In genomic region chr13:77390391-77390790, GRCh38 we compare ENCODE assay signal across 26 cellular contexts.
DNase-seq lines count a peak whose midpoint lies in the region; ATAC-seq and TF ChIP-seq lines count a peak whose summit lies in the region.
"Had no signal": no experiment of that assay in that cellular context is flagged by ENCODE, and none has a peak within 500 bp of the region (broad histone marks: within the 10 kb centered on the region; RNA-seq: fewer than 3 reads in every experiment).

No MANE protein-coding gene starts in this region.

- H3K9me3 ChIP-seq in heart left ventricle, result peaks cover 0 to 7% (median 0%) of the 10 kb centered on the region in 12 donors
- no peaks in the 10 kb centered on the region for H3K9me3 ChIP-seq in adipocyte (ENCODE audit: control insufficient read depth, low read length)
- no peaks in the 10 kb centered on the region for H3K9me3 ChIP-seq in psoas muscle
- H3K9me3 ChIP-seq: adrenal gland, BE2C, lower lobe of right lung, mucosa of descending colon, right lobe of liver, upper lobe of left lung had no signal

- DNase-seq in Right ventricle myocardium inferior (ENCODE audit: missing footprints), result no peak
- no peak for DNase-seq in heart left ventricle
- DNase-seq in adipocyte (ENCODE audit: low read depth), result no peak
- DNase-seq in psoas muscle, result peak in 1 of 2 donors; percentile 18
- no peak for DNase-seq in activated CD4-positive, alpha-beta T cell treated with anti-CD3 and anti-CD28 coated beads, Interleukin-2, amount 50 U/mL, for 48 hours
- no peak for DNase-seq in brain microvascular endothelial cell
- no peak for DNase-seq in amygdala (lab: John Stamatoyannopoulos, UW)
- DNase-seq: activated CD4-positive, alpha-beta T cell treated with anti-CD3 and anti-CD28 coated beads for 36 hours; activated CD8-positive, alpha-beta memory T cell treated with anti-CD3 and anti-CD28 coated beads for 24 hours; activated naive CD4-positive, alpha-beta T cell; activated T-cell treated with anti-CD3 and anti-CD28 coated beads, Interleukin-2, amount 50 U/mL, for 4 hours; adrenal gland; BE2C; DMS53; effector memory CD8-positive, alpha-beta T cell; GDM1; Karpas-422; lower lobe of right lung; mucosa of descending colon; NCI-H1092 treated with DMSO at 0.1 percent for 48 hours; NCI-H2029; NCI-H345; right lobe of liver; upper lobe of left lung had no signal

- H3K9ac ChIP-seq in adipocyte (ENCODE audit: low read length), result peak overlapping the region; percentile 78

- H3K4me3 ChIP-seq in heart left ventricle (no peak overlapping the region), adipocyte (ENCODE audit: low read length) (peak overlapping the region; percentile 57), psoas muscle (no peak overlapping the region), brain microvascular endothelial cell (ENCODE audit: low read depth, low read length) (no peak overlapping the region)
- H3K4me3 ChIP-seq: adrenal gland, coronary artery, lower lobe of right lung, mucosa of descending colon, right lobe of liver, upper lobe of left lung had no signal

- H3K36me3 ChIP-seq in heart left ventricle (no peaks in the 10 kb centered on the region), adipocyte (ENCODE audit: control insufficient read depth, insufficient read depth, low read length, severe bottlenecking) (no peaks in the 10 kb centered on the region), psoas muscle (ENCODE audit: insufficient read depth in 1 of 2, low read depth in 1 of 2) (no peaks in the 10 kb centered on the region), brain microvascular endothelial cell (replicated peaks) (no peaks in the 10 kb centered on the region)
- H3K36me3 ChIP-seq: adrenal gland, BE2C, lower lobe of right lung, right lobe of liver, upper lobe of left lung had no signal

- H3K4me1 ChIP-seq in heart left ventricle (peaks cover 0 to 18% (median 0%) of the 10 kb centered on the region in 12 donors), adipocyte (ENCODE audit: control insufficient read depth, insufficient read depth, low read length) (peaks cover 57% of the 10 kb centered on the region), psoas muscle (no peaks in the 10 kb centered on the region)
- H3K4me1 ChIP-seq: adrenal gland, BE2C, lower lobe of right lung, right lobe of liver, upper lobe of left lung had no signal

- ATAC-seq in Right ventricle myocardium inferior, result peak; percentile 24
- no peak for ATAC-seq in heart left ventricle
- ATAC-seq in psoas muscle, result peak in 3 of 4 donors; percentile 31 to 59 (median 53)
- ATAC-seq in GM21423 (IDR thresholded peaks at IDR 0.05; ENCODE audit: unreplicated experiment), result no peak
- ATAC-seq: effector memory CD8-positive, alpha-beta T cell; lower lobe of right lung; mucosa of descending colon; right lobe of liver had no signal

- H3K27me3 ChIP-seq in heart left ventricle (no peaks in the 10 kb centered on the region), adipocyte (replicated peaks; ENCODE audit: control insufficient read depth, insufficient read depth, low read length) (no peaks in the 10 kb centered on the region), psoas muscle (ENCODE audit: insufficient read depth in 3 of 3, low read length in 2 of 3) (no peaks in the 10 kb centered on the region), brain microvascular endothelial cell (replicated peaks) (no peaks in the 10 kb centered on the region)
- H3K27me3 ChIP-seq: adrenal gland, right lobe of liver, upper lobe of left lung had no signal

- H3K27ac ChIP-seq in heart left ventricle (no peak overlapping the region), psoas muscle (no peak overlapping the region), brain microvascular endothelial cell (no peak overlapping the region)
- H3K27ac ChIP-seq: adrenal gland, coronary artery, lower lobe of right lung, right lobe of liver, upper lobe of left lung had no signal

- WGBS in heart left ventricle, 4 donors, result 53 to 59% (median 58%) methylated on average over 3 of the region's 3 CpGs
- WGBS in psoas muscle, 3 donors, result 35 to 59% (median 40%) methylated on average over 3 of the region's 3 CpGs

- TF ChIP-seq POLR2A in heart left ventricle (IDR thresholded peaks at IDR 0.05), result no peak

- TF ChIP-seq CTCF in heart left ventricle (IDR thresholded peaks at IDR 0.05), result no peak
- TF ChIP-seq CTCF in psoas muscle (IDR thresholded peaks at IDR 0.05), result no peak
- no peak for TF ChIP-seq CTCF in brain microvascular endothelial cell (IDR thresholded peaks at IDR 0.05; ENCODE audit: low read depth, low read length, missing control alignments)

- intact Hi-C loops in Right ventricle myocardium inferior (cut with DNase I) (no loop called here), heart left ventricle (cut with DNase I) (no loop called here), psoas muscle (cut with DNase I) (no loop called here)

- in situ Hi-C loops in brain microvascular endothelial cell (cut with HindIII; ENCODE audit: low pct_ligation_motif_present, low sequenced_read_pairs), result no loop called here

Comparison
In these comparisons a context has a peak if more than half of its experiments do, and no peak if none do; other contexts are left out.
1. ATAC-seq: peak in Right ventricle myocardium inferior (single experiment) and psoas muscle (3 of 4); none in heart left ventricle (0 of 4) and GM21423 (single experiment).